12 cellular contexts compared by ENCODE assay signal in the genomic region with DNA sequence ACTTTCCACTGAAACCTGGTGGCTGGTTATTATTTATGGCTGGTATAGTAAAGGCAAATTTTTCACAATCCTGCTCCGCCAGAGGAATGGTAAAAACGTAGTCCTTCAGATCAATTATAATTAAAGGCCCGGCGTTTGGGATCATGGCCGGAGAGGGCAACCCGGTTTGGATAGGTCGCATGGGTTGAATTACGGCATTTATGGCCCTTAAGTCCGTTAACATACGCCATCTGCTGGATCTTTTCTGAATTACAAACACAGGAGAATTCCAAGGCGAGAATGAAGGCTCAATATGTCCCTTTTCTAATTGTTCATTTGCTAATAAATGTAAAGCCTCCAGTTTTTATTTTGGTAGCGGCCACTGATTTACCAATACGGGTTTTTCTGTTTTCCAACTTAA. TPM values are rescaled to one million over a fixed set of nuclear protein-coding genes. Genes with fewer than 3 reads are reported as not detected.
DNase-seq lines count a peak whose midpoint lies in the region; ATAC-seq and TF ChIP-seq lines count a peak whose summit lies in the region.
"Had no signal": no experiment of that assay in that cellular context is flagged by ENCODE, and none has a peak within 500 bp of the region (broad histone marks: within the 10 kb centered on the region; RNA-seq: fewer than 3 reads in every experiment).

No MANE protein-coding gene starts in this region.

- H3K9me3 ChIP-seq in BE2C = no peaks in the 10 kb centered on the region
- no peaks in the 10 kb centered on the region for H3K9me3 ChIP-seq in HEK293 (ENCODE audit: control insufficient read depth, insufficient read depth, low read depth, low read length)
- H3K9me3 ChIP-seq in WERI-Rb-1 (ENCODE audit: severe bottlenecking) = no peaks in the 10 kb centered on the region
- H3K9me3 ChIP-seq in iPS DF 6.9 (ENCODE audit: control insufficient read depth, insufficient read depth, low read length) = peaks cover 2% of the 10 kb centered on the region

- no peaks in the 10 kb centered on the region for H3K4me1 ChIP-seq in BE2C
- H3K4me1 ChIP-seq in HEK293 (ENCODE audit: control insufficient read depth, insufficient read depth, low read length) = no peaks in the 10 kb centered on the region
- H3K4me1 ChIP-seq in iPS DF 6.9 (ENCODE audit: control insufficient read depth, insufficient read depth, low read length) = no peaks in the 10 kb centered on the region
- H3K4me1 ChIP-seq: heart right ventricle had no signal

- H3K27me3 ChIP-seq in BE2C (no peaks in the 10 kb centered on the region), WERI-Rb-1 (ENCODE audit: insufficient read depth, low read depth, severe bottlenecking) (no peaks in the 10 kb centered on the region), iPS DF 6.9 (ENCODE audit: control insufficient read depth, insufficient read depth, low read length) (no peaks in the 10 kb centered on the region)
- H3K27me3 ChIP-seq: heart right ventricle had no signal

- H3K36me3 ChIP-seq in BE2C (peaks cover 64% of the 10 kb centered on the region), HEK293 (ENCODE audit: control insufficient read depth in 2 of 2, insufficient read depth in 1 of 2, low read length in 2 of 2) (peaks cover 14 to 96% of the 10 kb centered on the region in 2 experiments), WERI-Rb-1 (peaks cover 46% of the 10 kb centered on the region), iPS DF 6.9 (ENCODE audit: control insufficient read depth, insufficient read depth, low read length) (peaks cover 19% of the 10 kb centered on the region; the same call in 1 of the 2 replicates)

- TF ChIP-seq CTCF in BE2C (IDR thresholded peaks at IDR 0.05; ENCODE audit: low read depth, low read length) = peak; percentile 52
- no peak for TF ChIP-seq CTCF in HEK293 (tag by site-specific recombination; IDR thresholded peaks at IDR 0.05)
- TF ChIP-seq CTCF in WERI-Rb-1 (IDR thresholded peaks at IDR 0.05; ENCODE audit: low read depth, low read length) = peak; percentile 38; the same call in 1 of the 2 replicates

- POLR2A ChIA-PET in HEK293 (lab: Yijun Ruan, JAX) = no interaction called here

- H3K27ac ChIP-seq in HEK293 (ENCODE audit: extremely low read depth, low read depth, low read length) = no peak overlapping the region
- H3K27ac ChIP-seq in WERI-Rb-1 = no peak overlapping the region
- no peak overlapping the region for H3K27ac ChIP-seq in iPS DF 6.9 (ENCODE audit: low read length)
- H3K27ac ChIP-seq: GM23248, heart right ventricle had no signal

- no CpG with 5 or more reads among the region's 13 CpGs for WGBS in iPS DF 6.9 (ENCODE audit: insufficient coverage, insufficient read length)

- H3K4me3 ChIP-seq in BE2C (ENCODE audit: low read depth, low read length) (no peak overlapping the region), HEK293 (ENCODE audit: low read depth, low read length) (no peak overlapping the region), WERI-Rb-1 (ENCODE audit: low read depth, low read length) (no peak overlapping the region), iPS DF 6.9 (ENCODE audit: low read length) (no peak overlapping the region)
- H3K4me3 ChIP-seq: GM23248, heart right ventricle had no signal

- peak; percentile 16 for DNase-seq in BE2C
- no peak for DNase-seq in WERI-Rb-1
- peak; percentile 48 for DNase-seq in iPS DF 6.9 (ENCODE audit: low read depth, low spot score)
- DNase-seq in NCI-H510A (lab: John Stamatoyannopoulos, UW) = no peak
- DNase-seq in DMS114 treated with DMSO at 0.1 percent for 48 hours (lab: John Stamatoyannopoulos, UW; ENCODE audit: unreplicated experiment) = no peak
- no peak for DNase-seq in NK-92 treated with Interleukin-12 subunit alpha and Interleukin-12 subunit beta, amount 100 ng/mL, for 24 hours (lab: John Stamatoyannopoulos, UW)
- DNase-seq: cortex of kidney, heart right ventricle had no signal

- ATAC-seq in HG02840 (IDR thresholded peaks at IDR 0.05; ENCODE audit: low FRiP score, unreplicated experiment) = no peak
- ATAC-seq: heart right ventricle; stimulated activated memory B cell treated with anti-CD40 and anti-IgM and Interleukin-4, amounts not matched to agents 10 μg/mL and 1 μg/mL and 100 μg/mL, for 72 hours had no signal

- CTCF ChIA-PET in HEK293 (lab: Yijun Ruan, JAX) = interaction anchor here (0.7 kb wide), 1 partner anchor 1486 kb away, joined by 3 read pairs; no protein-coding TSS in a partner anchor

TF ChIP-seq in HEK293, 187 proteins besides CTCF, POLR2A, EP300 and RAD21:
- TF ChIP-seq ZNF654 (tag by site-specific recombination; IDR thresholded peaks at IDR 0.05; ENCODE audit: low read depth) (0 out of 2 replicates have a peak, but pooled peaks have one; percentile 6), GLIS2 (tag by site-specific recombination; IDR thresholded peaks at IDR 0.05) (no peak)

RNA-seq across cellular contexts. Expression of a gene that starts 11.3 kb away (rescaled TPM):
- polyA plus RNA-seq in BE2C (2012; ENCODE audit: insufficient read depth, insufficient read length, low read depth) = not detected
- polyA plus RNA-seq: GM23248, heart right ventricle had no signal

RNA-seq across cellular contexts. Expression of a gene that starts 14.5 kb away (rescaled TPM):
- polyA plus RNA-seq in BE2C (2012; ENCODE audit: insufficient read depth, insufficient read length, low read depth) = 201 TPM

RNA-seq across cellular contexts. Expression of a gene that starts 23.8 kb away (rescaled TPM):
- 0.85 TPM for polyA plus RNA-seq in BE2C (2012; ENCODE audit: insufficient read depth, insufficient read length, low read depth)

RNA-seq across cellular contexts. Expression of a gene that starts 37.4 kb away (rescaled TPM):
- 4.0 TPM for polyA plus RNA-seq in BE2C (2012; ENCODE audit: insufficient read depth, insufficient read length, low read depth)

RNA-seq across cellular contexts. Expression of a gene that starts 44.5 kb away (rescaled TPM):
- polyA plus RNA-seq in BE2C (2012; ENCODE audit: insufficient read depth, insufficient read length, low read depth) = not detected
- polyA plus RNA-seq: GM23248, heart right ventricle had no signal

Comparison
In these comparisons a context has a peak if more than half of its experiments do, and no peak if none do; other contexts are left out.
1. DNase-seq: peak in BE2C (single experiment) and iPS DF 6.9 (single experiment); none in WERI-Rb-1 (single experiment), NCI-H510A (single experiment), DMS114 treated with DMSO at 0.1 percent for 48 hours (single experiment) and NK-92 treated with Interleukin-12 subunit alpha and Interleukin-12 subunit beta, amount 100 ng/mL, for 24 hours (single experiment).